18 cellular contexts compared by ENCODE assay signal in genomic region chr5:78331523-78332080, GRCh38. TPM values are rescaled to one million over a fixed set of nuclear protein-coding genes. Genes with fewer than 3 reads are reported as not detected.
DNase-seq lines count a peak whose midpoint lies in the region; ATAC-seq and TF ChIP-seq lines count a peak whose summit lies in the region.
"Had no signal": no experiment of that assay in that cellular context is flagged by ENCODE, and none has a peak within 500 bp of the region (broad histone marks: within the 10 kb centered on the region; RNA-seq: fewer than 3 reads in every experiment).

No MANE protein-coding gene starts in this region.

- H3K9me2 ChIP-seq in GM23338 (ENCODE audit: insufficient read depth) = no peaks in the 10 kb centered on the region; the same call in 1 of the 2 replicates

- CTCF ChIA-PET in Caco-2 (lab: Charles Lee) = interaction anchor here (1.0 kb wide), 1 partner anchor 30 kb away, joined by 3 read pairs; no protein-coding TSS in a partner anchor

- BruUV-seq in Caco-2 (replicated peaks; lab: Mats Ljungman, UMichigan) = no TSS peak

- TF ChIP-seq CTCF in Caco-2 (IDR thresholded peaks at IDR 0.05; ENCODE audit: insufficient read depth in 1 of 2, low read depth in 1 of 2, low read length in 1 of 2, severe bottlenecking in 1 of 2, unreplicated experiment in 1 of 2) (no peak), GM23338 (conservative IDR thresholded peaks at IDR 0.05; ENCODE audit: low read depth in 2 of 2) (no peak), body of pancreas (IDR thresholded peaks at IDR 0.05) (no peak), progenitor cell of endocrine pancreas (IDR thresholded peaks at IDR 0.05; ENCODE audit: unreplicated experiment) (no peak)

- H3K4me1 Mint-ChIP-seq in Caco-2 (ENCODE audit: low read depth, unreplicated experiment) = peaks cover 9% of the 10 kb centered on the region
- H3K4me1 Mint-ChIP-seq in GM23338 = peaks cover 9% of the 10 kb centered on the region
- peaks cover 8% of the 10 kb centered on the region for H3K4me1 Mint-ChIP-seq in progenitor cell of endocrine pancreas (ENCODE audit: low read depth)
- H3K4me1 Mint-ChIP-seq: IgD-negative memory B cell had no signal

- H3K27me3 ChIP-seq in Caco-2 (replicated peaks; ENCODE audit: control insufficient read depth, insufficient read depth, low read length) (no peaks in the 10 kb centered on the region), GM23338 (ENCODE audit: insufficient read depth) (no peaks in the 10 kb centered on the region), body of pancreas (no peaks in the 10 kb centered on the region)

- no peak overlapping the region for H3K4me2 ChIP-seq in GM23338

- H3K36me3 Mint-ChIP-seq in Caco-2 (ENCODE audit: insufficient read depth, unreplicated experiment) = no peaks in the 10 kb centered on the region
- peaks cover 2% of the 10 kb centered on the region; the same call in 2 of the 3 replicates for H3K36me3 Mint-ChIP-seq in GM23338 (ENCODE audit: low read depth)
- no peaks in the 10 kb centered on the region for H3K36me3 Mint-ChIP-seq in progenitor cell of endocrine pancreas (ENCODE audit: insufficient read depth)
- H3K36me3 Mint-ChIP-seq: IgD-negative memory B cell had no signal

- H3K79me2 ChIP-seq in GM23338 (replicated peaks; ENCODE audit: insufficient read depth) = no peaks in the 10 kb centered on the region

- POLR2A ChIA-PET in Caco-2 (lab: Charles Lee) = interaction anchor here (1.0 kb wide), 1 partner anchor 37 kb away, joined by 3 read pairs; no protein-coding TSS in a partner anchor

- H3F3A ChIP-seq in GM23338 (replicated peaks; ENCODE audit: low read depth) = no peaks in the 10 kb centered on the region

- 0 out of 2 replicates have a peak overlapping the region, but pooled peaks have one; percentile 23 for H2AFZ ChIP-seq in GM23338

- H3K4me3 Mint-ChIP-seq in Caco-2 (ENCODE audit: unreplicated experiment) (peak overlapping the region; percentile 1), GM23338 (no peak overlapping the region), progenitor cell of endocrine pancreas (ENCODE audit: low read depth) (no peak overlapping the region)
- H3K4me3 Mint-ChIP-seq: CD4-positive, alpha-beta T cell; HFFc6; IgD-negative memory B cell had no signal

- no peak overlapping the region for H3K4me3 ChIP-seq in Caco-2 (ENCODE audit: low read depth, low read length)
- no peak overlapping the region for H3K4me3 ChIP-seq in GM23338
- no peak overlapping the region for H3K4me3 ChIP-seq in body of pancreas

- no peak for ATAC-seq in GM23338
- ATAC-seq in body of pancreas = peak; percentile 9
- ATAC-seq: HCT116 had no signal

- H4K20me1 ChIP-seq in GM23338 (replicated peaks; ENCODE audit: insufficient read depth) = no peaks in the 10 kb centered on the region

- H3K36me3 ChIP-seq in Caco-2 (ENCODE audit: control insufficient read depth, insufficient read depth, low read length) (no peaks in the 10 kb centered on the region), GM23338 (ENCODE audit: insufficient read depth) (no peaks in the 10 kb centered on the region), body of pancreas (replicated peaks in 1 of 2; ENCODE audit: insufficient read depth in 1 of 2, low read depth in 2 of 2) (no peaks in the 10 kb centered on the region)

- DNase-seq in Caco-2 = no peak
- no peak for DNase-seq in GM23338 (ENCODE audit: low spot score)
- DNase-seq in body of pancreas = no peak
- DNase-seq in progenitor cell of endocrine pancreas (ENCODE audit: low spot score, unreplicated experiment) = no peak
- DNase-seq in NCI-H226 = no peak
- DNase-seq in NCI-H2029 (lab: John Stamatoyannopoulos, UW) = no peak
- no peak for DNase-seq in stimulated activated naive CD4-positive, alpha-beta T cell (lab: John Stamatoyannopoulos, UW)
- DNase-seq: AML-193; CD4-positive, alpha-beta T cell; DMS153; DMS79; GDM1; HFFc6; KBM-7 had no signal

- peak overlapping the region; percentile 20 for H3K27ac Mint-ChIP-seq in Caco-2 (ENCODE audit: unreplicated experiment)
- no peak overlapping the region for H3K27ac Mint-ChIP-seq in GM23338
- peak overlapping the region; percentile 76 for H3K27ac Mint-ChIP-seq in progenitor cell of endocrine pancreas
- H3K27ac Mint-ChIP-seq: CD4-positive, alpha-beta T cell; HFFc6; IgD-negative memory B cell had no signal

- H3K27ac ChIP-seq in GM23338 (ENCODE audit: low read depth) = no peak overlapping the region
- H3K27ac ChIP-seq in body of pancreas = no peak overlapping the region
- H3K27ac ChIP-seq: C4-2B, HL-60 had no signal

- H3K4me1 ChIP-seq in Caco-2 (peaks cover 15% of the 10 kb centered on the region), GM23338 (ENCODE audit: insufficient read depth) (0 out of 2 replicates have a peak, but pooled peaks cover 7% of the 10 kb centered on the region), body of pancreas (peaks cover 9% of the 10 kb centered on the region)

- H3K9me3 ChIP-seq in Caco-2 = no peaks in the 10 kb centered on the region
- no peaks in the 10 kb centered on the region for H3K9me3 ChIP-seq in body of pancreas

- H3K27me3 Mint-ChIP-seq in Caco-2 (ENCODE audit: insufficient read depth, unreplicated experiment) (no peaks in the 10 kb centered on the region), GM23338 (ENCODE audit: insufficient read depth, low read depth, poor library complexity) (peaks cover 5% of the 10 kb centered on the region), progenitor cell of endocrine pancreas (peaks cover 3% of the 10 kb centered on the region)

- H3K9me3 Mint-ChIP-seq in Caco-2 (ENCODE audit: unreplicated experiment) (no peaks in the 10 kb centered on the region), GM23338 (peaks cover 2% of the 10 kb centered on the region; the same call in 2 of the 3 replicates), progenitor cell of endocrine pancreas (ENCODE audit: low read depth) (no peaks in the 10 kb centered on the region)
- H3K9me3 Mint-ChIP-seq: CD4-positive, alpha-beta T cell; HFFc6; IgD-negative memory B cell had no signal

- TF ChIP-seq POLR2A in body of pancreas (IDR thresholded peaks at IDR 0.05) = no peak

- intact Hi-C loops in Caco-2 (cut with micrococcal nuclease; ENCODE audit: unreplicated experiment) (no loop called here), body of pancreas (cut with DNase I) (no loop called here)

TF ChIP-seq in GM23338, 12 proteins besides CTCF, POLR2A, EP300 and RAD21 (continues in another document):
- TF ChIP-seq ETS1 (IDR thresholded peaks at IDR 0.05) (no peak), EZH2phosphoT487 (IDR thresholded peaks at IDR 0.05; ENCODE audit: unreplicated experiment) (no peak), NANOG (IDR thresholded peaks at IDR 0.05; ENCODE audit: borderline replicate concordance) (no peak), ZNF114 (CRISPR knock-in tag; IDR thresholded peaks at IDR 0.05) (no peak), ZNF331 (CRISPR knock-in tag; IDR thresholded peaks at IDR 0.05; ENCODE audit: low read depth) (no peak), CREB1 (CRISPR knock-in tag; IDR thresholded peaks at IDR 0.05; ENCODE audit: low read depth) (no peak), STAT1 (IDR thresholded peaks at IDR 0.05; ENCODE audit: unreplicated experiment) (no peak)

RNA-seq across cellular contexts. Expression of gene SCAMP1, which starts 28.8 kb away (rescaled TPM):
- total RNA-seq in Caco-2 (2022) (21.3 and 23.6 TPM in 2 replicates), body of pancreas (10 to 100 TPM; 10.2 to 15.8 TPM), progenitor cell of endocrine pancreas (43.5 and 44.3 TPM in 2 replicates)
- total RNA-seq in GM23338 (2014; rRNA removed; shearing (Covaris generic)) = 53.0 and 53.9 TPM in 2 replicates
- 22.1 and 26.8 TPM in 2 replicates for polyA plus RNA-seq in GM23338 (2016; fragmentation: Nextera tagmentation; extraction: Ambion mirVana)

RNA-seq across cellular contexts. Expression of gene AP3B1, which starts 37.1 kb away (rescaled TPM):
- total RNA-seq in Caco-2 (2022) (52.7 and 53.1 TPM in 2 replicates), body of pancreas (10 to 100 TPM; 23.6 to 32.3 TPM), progenitor cell of endocrine pancreas (50.9 and 53.3 TPM in 2 replicates)
- total RNA-seq in GM23338 (2014; rRNA removed; shearing (Covaris generic)) = 40.7 and 46.3 TPM in 2 replicates
- 32.1 and 33.5 TPM in 2 replicates for polyA plus RNA-seq in GM23338 (2016; fragmentation: Nextera tagmentation; extraction: Ambion mirVana)
